Comparison of ENCODE assay signal across 8 cellular contexts in the genomic region with DNA sequence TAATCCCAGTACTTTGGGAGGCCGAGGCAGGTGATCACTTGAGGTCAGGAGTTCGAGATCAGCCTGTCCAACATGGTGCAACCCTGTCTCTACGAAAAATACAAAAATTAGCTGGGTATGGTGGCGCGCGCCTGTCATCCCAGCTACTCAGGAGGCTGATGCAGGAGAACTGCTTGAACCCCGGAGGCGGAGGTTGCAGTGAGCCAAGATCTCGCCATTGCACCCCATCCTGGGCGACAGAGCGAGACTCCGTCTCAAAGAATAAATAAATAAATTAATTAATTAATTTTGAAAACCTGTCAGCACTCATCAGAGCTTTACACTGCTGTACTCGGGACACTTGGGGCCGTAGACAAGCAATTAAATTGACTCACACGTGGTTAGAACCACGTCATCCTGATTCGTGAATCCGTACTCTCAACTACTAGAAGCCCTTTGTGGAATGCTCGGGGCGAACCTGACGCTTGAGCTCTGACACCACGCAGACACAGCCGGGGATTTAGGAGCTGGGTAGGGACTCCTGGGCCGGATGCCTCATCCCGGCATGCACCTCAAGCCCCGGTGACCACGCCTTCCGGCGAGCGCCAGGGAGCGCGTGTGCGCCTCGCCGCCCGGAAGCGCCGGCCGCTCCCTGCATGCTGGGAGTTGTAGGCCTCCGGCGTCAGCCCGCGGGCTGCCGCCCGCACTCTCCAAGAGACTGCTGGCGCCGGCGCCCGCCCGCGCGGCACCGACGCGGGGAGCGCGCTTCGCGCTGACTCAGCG. TPM values are rescaled to one million over a fixed set of nuclear protein-coding genes. Genes with fewer than 3 reads are reported as not detected.
DNase-seq lines count a peak whose midpoint lies in the region; ATAC-seq and TF ChIP-seq lines count a peak whose summit lies in the region.

Gene XPOT (plus strand): TSS at position 685 of the 762 bp plus-strand sequence. CDS start 5,644 bp downstream, outside the sequence.

- peaks cover 42% of the 10 kb centered on the region for H3K79me2 ChIP-seq in osteoblast (ENCODE audit: insufficient read depth, low read length)

- H3K4me1 ChIP-seq in osteoblast (ENCODE audit: insufficient read depth, low read length) (peaks cover 25% of the 10 kb centered on the region), thymus (ENCODE audit: control insufficient read depth, insufficient read depth, low read length) (peaks cover 3% of the 10 kb centered on the region)

- H3K4me2 ChIP-seq in osteoblast (ENCODE audit: insufficient read depth, low read length): peak within 1 kb of the TSS; percentile 89

- WGBS in thymus: 13% methylated on average over 60 of the region's 60 CpGs

- no peaks in the 10 kb centered on the region for H3K9me3 Mint-ChIP-seq in activated naive CD8-positive, alpha-beta T cell treated with anti-CD3 and anti-CD28 coated beads for 36 hours
- H3K9me3 Mint-ChIP-seq in glutamatergic neuron (ENCODE audit: unreplicated experiment): peaks cover 8% of the 10 kb centered on the region

- H3K27ac ChIP-seq in osteoblast (ENCODE audit: low read depth, low read length) (peak within 1 kb of the TSS; percentile 90), thymus (ENCODE audit: low read depth) (peak within 1 kb of the TSS; percentile 89)

- peak; percentile 92 for DNase-seq in GM12864 (ENCODE audit: low read depth)
- DNase-seq in NCI-H1105 (lab: John Stamatoyannopoulos, UW): peak; percentile 92
- peak; percentile 47 for DNase-seq in SKM-1 (lab: John Stamatoyannopoulos, UW; ENCODE audit: unreplicated experiment)
- peak; percentile 97 for DNase-seq in activated naive CD8-positive, alpha-beta T cell treated with anti-CD3 and anti-CD28 coated beads for 36 hours
- DNase-seq in glutamatergic neuron: peak; percentile 94
- DNase-seq in osteoblast (ENCODE audit: insufficient read length, low spot score, missing footprints): peak; percentile 98

- H3K27me3 ChIP-seq in osteoblast (ENCODE audit: insufficient read depth, low read length) (no peaks in the 10 kb centered on the region), thymus (ENCODE audit: control insufficient read depth, insufficient read depth) (no peaks in the 10 kb centered on the region)

- peak within 1 kb of the TSS; percentile 93 for H2AFZ ChIP-seq in osteoblast (ENCODE audit: low read length)

- H4K20me1 ChIP-seq in osteoblast (ENCODE audit: insufficient read depth, low read length): peaks cover 13% of the 10 kb centered on the region

- peak within 1 kb of the TSS; percentile 80 for H3K4me3 ChIP-seq in GM12864 (ENCODE audit: low read depth, low read length)
- H3K4me3 ChIP-seq in osteoblast (ENCODE audit: insufficient read depth, low read length): peak within 1 kb of the TSS; percentile 96
- peak within 1 kb of the TSS; percentile 93 for H3K4me3 ChIP-seq in thymus (ENCODE audit: low read length)

- H3K27me3 Mint-ChIP-seq in activated naive CD8-positive, alpha-beta T cell treated with anti-CD3 and anti-CD28 coated beads for 36 hours: no peaks in the 10 kb centered on the region
- H3K27me3 Mint-ChIP-seq in glutamatergic neuron (ENCODE audit: unreplicated experiment): peaks cover 15% of the 10 kb centered on the region

- peaks cover 25% of the 10 kb centered on the region for H3K4me1 Mint-ChIP-seq in activated naive CD8-positive, alpha-beta T cell treated with anti-CD3 and anti-CD28 coated beads for 36 hours
- peaks cover 4% of the 10 kb centered on the region for H3K4me1 Mint-ChIP-seq in glutamatergic neuron (ENCODE audit: low read depth, unreplicated experiment)

- peak within 1 kb of the TSS; percentile 99 for H3K27ac Mint-ChIP-seq in activated naive CD8-positive, alpha-beta T cell treated with anti-CD3 and anti-CD28 coated beads for 36 hours
- H3K27ac Mint-ChIP-seq in glutamatergic neuron (ENCODE audit: unreplicated experiment): peak within 1 kb of the TSS; percentile 95

- H3K36me3 Mint-ChIP-seq in activated naive CD8-positive, alpha-beta T cell treated with anti-CD3 and anti-CD28 coated beads for 36 hours: peaks cover 23% of the 10 kb centered on the region
- no peaks in the 10 kb centered on the region for H3K36me3 Mint-ChIP-seq in glutamatergic neuron (ENCODE audit: unreplicated experiment)

- peak; percentile 95 for ATAC-seq in HG02642 (IDR thresholded peaks at IDR 0.05; ENCODE audit: poor library complexity, unreplicated experiment)

- TF ChIP-seq CTCF in GM12864 (IDR thresholded peaks at IDR 0.05; ENCODE audit: low read depth, low read length, missing control alignments): no peak
- TF ChIP-seq CTCF in glutamatergic neuron (IDR thresholded peaks at IDR 0.05; ENCODE audit: partially characterized antibody, unreplicated experiment): no peak
- TF ChIP-seq CTCF in osteoblast (IDR thresholded peaks at IDR 0.05; ENCODE audit: extremely low read depth, low read depth, low read length): no peak

- peaks cover 4% of the 10 kb centered on the region for H3K36me3 ChIP-seq in osteoblast (ENCODE audit: insufficient read depth, low read length)
- H3K36me3 ChIP-seq in thymus (ENCODE audit: control insufficient read depth, insufficient read depth): no peaks in the 10 kb centered on the region

- peak within 1 kb of the TSS; percentile 96 for H3K4me3 Mint-ChIP-seq in activated naive CD8-positive, alpha-beta T cell treated with anti-CD3 and anti-CD28 coated beads for 36 hours
- H3K4me3 Mint-ChIP-seq in glutamatergic neuron (ENCODE audit: unreplicated experiment): peak within 1 kb of the TSS; percentile 85

- H3K9me3 ChIP-seq in osteoblast (ENCODE audit: low read depth, low read length) (no peaks in the 10 kb centered on the region), thymus (ENCODE audit: control insufficient read depth) (no peaks in the 10 kb centered on the region)

RNA-seq across cellular contexts. Expression of gene XPOT, which starts in this region (rescaled TPM):
- 100 to 1,000 TPM; 193 to 194 TPM for total RNA-seq in activated naive CD8-positive, alpha-beta T cell treated with anti-CD3 and anti-CD28 coated beads for 36 hours
- 108 TPM for total RNA-seq in glutamatergic neuron (ENCODE audit: unreplicated experiment)
- total RNA-seq in osteoblast: 208 and 217 TPM in 2 replicates
- 24.6 TPM for polyA plus RNA-seq in thymus

Comparison
In these comparisons a context has a peak if more than half of its experiments do, and no peak if none do; other contexts are left out.
1. Peak in every context shown above with its lines: DNase-seq, ATAC-seq, H3K4me3 ChIP-seq and H3K27ac ChIP-seq.
2. DNase-seq: peak in every context shown above with its lines; median percentile 98 in osteoblast; 97 in activated naive CD8-positive, alpha-beta T cell treated with anti-CD3 and anti-CD28 coated beads for 36 hours; 94 in glutamatergic neuron; 92 in GM12864; 92 in NCI-H1105; 47 in SKM-1.